34 cellular contexts compared by ENCODE assay signal in genomic region chr12:87520968-87521367, GRCh38.
"Had no signal": no experiment of that assay in that cellular context is flagged by ENCODE, and none has a peak within 500 bp of the region (broad histone marks: within the 10 kb centered on the region; RNA-seq: fewer than 3 reads in every experiment).

No MANE protein-coding gene starts in this region.

- H3K27me3 ChIP-seq: MG63 had no signal

- H3K4me3 ChIP-seq: MG63 had no signal

- DNase-seq: Karpas-422, Kasumi-1, MG63, MM.1S, MV-4-11, NCI-H1048, NCI-H1092, NCI-H1092 treated with DMSO at 0.1 percent for 48 hours, NCI-H1105, NCI-H1105 treated with DMSO at 0.1 percent for 48 hours, NCI-H1417 treated with DMSO at 0.1 percent for 48 hours, NCI-H1436, NCI-H1436 treated with DMSO at 0.1 percent for 48 hours, NCI-H146, NCI-H1694, NCI-H1694 treated with DMSO at 0.1 percent for 48 hours, NCI-H187, NCI-H187 treated with DMSO at 0.1 percent for 48 hours, NCI-H1930, NCI-H2029, NCI-H2029 treated with DMSO at 0.1 percent for 48 hours, NCI-H2081, NCI-H2081 treated with DMSO at 0.1 percent for 48 hours, NCI-H2107, NCI-H2171, NCI-H2171 treated with DMSO at 0.1 percent for 48 hours, NCI-H2227 treated with DMSO at 0.1 percent for 48 hours, NCI-H226, NCI-H345, NCI-H446, NCI-H446 treated with DMSO at 0.1 percent for 48 hours, NCI-H510A, NCI-H510A treated with DMSO at 0.1 percent for 48 hours, NCI-H524 had no signal

- H3K36me3 ChIP-seq: MG63 had no signal

- H3K9me3 ChIP-seq: MG63 had no signal
